In the genomic region with DNA sequence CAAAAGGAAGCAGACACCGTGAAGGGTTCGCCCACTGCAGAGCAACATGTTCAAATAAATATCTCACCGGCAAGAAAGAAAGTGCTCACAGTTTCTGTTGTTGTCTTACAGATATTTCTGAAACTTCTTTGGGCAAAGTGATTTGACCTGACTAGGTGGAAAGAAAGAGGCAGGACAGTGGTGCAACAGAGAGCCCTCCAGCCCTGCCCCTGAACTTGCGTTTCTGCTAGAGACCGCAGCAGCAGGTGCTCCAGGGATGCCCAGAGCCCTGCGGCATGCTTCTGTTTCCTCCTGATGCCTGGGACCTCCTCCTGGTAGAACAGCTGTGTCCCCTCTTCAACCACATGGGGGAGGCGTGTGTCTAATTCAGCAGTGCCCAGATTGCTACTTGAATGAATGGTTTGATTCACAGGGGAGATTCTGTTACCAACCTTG, we compare ENCODE assay signal across 10 cellular contexts.
DNase-seq lines count a peak whose midpoint lies in the region; ATAC-seq and TF ChIP-seq lines count a peak whose summit lies in the region.
"Had no signal": no experiment of that assay in that cellular context is flagged by ENCODE, and none has a peak within 500 bp of the region (broad histone marks: within the 10 kb centered on the region; RNA-seq: fewer than 3 reads in every experiment).

No MANE protein-coding gene starts in this region.

- H3K27me3 Mint-ChIP-seq in stimulated activated naive CD8-positive, alpha-beta T cell treated with anti-CD3 and anti-CD28 coated beads, Interleukin-15, amount 100 ng/mL, for 72 hours = no peaks in the 10 kb centered on the region

- no peak for ATAC-seq in SK-N-SH treated with all-trans-retinoic acid at 6 μM for 48 hours
- ATAC-seq in gastroesophageal sphincter = no peak
- peak; percentile 84 for ATAC-seq in stimulated activated naive CD8-positive, alpha-beta T cell treated with anti-CD3 and anti-CD28 coated beads, Interleukin-15, amount 100 ng/mL, for 72 hours

- WGBS in SK-N-SH (ENCODE audit: low lambda C conversion rate) = 17% methylated on average over 5 of the region's 7 CpGs
- WGBS in gastroesophageal sphincter (ENCODE audit: low coverage in 1 of 2), 2 donors = 40 to 80% methylated on average over 1 to 2 of the region's 7 CpGs
- 66 to 72% methylated on average over 7 of the region's 7 CpGs for WGBS in lower leg skin, 2 donors

- H3K4me3 Mint-ChIP-seq in stimulated activated naive CD8-positive, alpha-beta T cell treated with anti-CD3 and anti-CD28 coated beads, Interleukin-15, amount 100 ng/mL, for 72 hours = no peak overlapping the region
- H3K4me3 Mint-ChIP-seq: CD8-positive, alpha-beta memory T cell had no signal

- peak overlapping the region; percentile 31 to 75 for H3K27ac Mint-ChIP-seq in stimulated activated naive CD8-positive, alpha-beta T cell treated with anti-CD3 and anti-CD28 coated beads, Interleukin-15, amount 100 ng/mL, for 72 hours

- no peak for TF ChIP-seq POLR2A in gastroesophageal sphincter (IDR thresholded peaks at IDR 0.05)
- no peak for TF ChIP-seq POLR2A in lower leg skin (IDR thresholded peaks at IDR 0.05)

- intact Hi-C loops in lower leg skin (cut with DNase I; ENCODE audit: low total_unique reads) = no loop called here

- H3K9me2 ChIP-seq in SK-N-SH = no peaks in the 10 kb centered on the region

- no peak overlapping the region for H2AFZ ChIP-seq in SK-N-SH (ENCODE audit: low read depth)

- no peaks in the 10 kb centered on the region for H4K20me1 ChIP-seq in SK-N-SH (ENCODE audit: insufficient read depth)

- CTCF ChIA-PET in SK-N-SH (lab: Yijun Ruan, JAX) = interaction anchor here (0.6 to 3.1 kb wide), 6 partner anchors 14 to 521 kb away, joined by 3 to 16 read pairs (median 3); no protein-coding TSS in a partner anchor

- no peak overlapping the region for H3K9ac ChIP-seq in SK-N-SH

- no peak for TF ChIP-seq CTCF in SK-N-SH (IDR thresholded peaks at IDR 0.05)
- TF ChIP-seq CTCF in LNCaP clone FGC (IDR thresholded peaks at IDR 0.05; ENCODE audit: control insufficient read depth, extremely low read depth, insufficient read depth) = peak; percentile 54
- peak in 3 of 4 experiments; percentile 37 to 61 (median 54) for TF ChIP-seq CTCF in gastroesophageal sphincter (IDR thresholded peaks at IDR 0.05)
- TF ChIP-seq CTCF in lower leg skin (IDR thresholded peaks at IDR 0.05) = no peak

- H3K27me3 ChIP-seq in SK-N-SH (ENCODE audit: insufficient read depth) (no peaks in the 10 kb centered on the region), gastroesophageal sphincter (no peaks in the 10 kb centered on the region)

- H3K4me3 ChIP-seq in SK-N-SH (ENCODE audit: low read depth in 2 of 2, low read length in 1 of 2) (no peak overlapping the region), LNCaP clone FGC (ENCODE audit: low read depth, low read length) (no peak overlapping the region), gastroesophageal sphincter (no peak overlapping the region), lower leg skin (ENCODE audit: low read depth, poor library complexity, severe bottlenecking) (no peak overlapping the region)
- H3K4me3 ChIP-seq: skin epidermis had no signal

- no peaks in the 10 kb centered on the region for H3F3A ChIP-seq in SK-N-SH (replicated peaks; ENCODE audit: insufficient read depth)

- DNase-seq in SK-N-SH (peak; percentile 72), LNCaP clone FGC (ENCODE audit: low read depth) (no peak), lower leg skin (ENCODE audit: low spot score in 2 of 2) (no peak), T-helper 9 cell (no peak)
- DNase-seq in activated CD4-positive, alpha-beta T cell treated with anti-CD3 and anti-CD28 coated beads, Interleukin-2, amount 50 U/mL, for 4 hours = peak; percentile 22 to 24
- peak; percentile 27 to 39 for DNase-seq in stimulated activated naive CD8-positive, alpha-beta T cell treated with anti-CD3 and anti-CD28 coated beads, Interleukin-15, amount 100 ng/mL, for 72 hours

- no peak overlapping the region for H3K4me2 ChIP-seq in SK-N-SH

- H3K4me1 Mint-ChIP-seq in stimulated activated naive CD8-positive, alpha-beta T cell treated with anti-CD3 and anti-CD28 coated beads, Interleukin-15, amount 100 ng/mL, for 72 hours = peaks cover 25% of the 10 kb centered on the region

- H3K9me3 Mint-ChIP-seq in stimulated activated naive CD8-positive, alpha-beta T cell treated with anti-CD3 and anti-CD28 coated beads, Interleukin-15, amount 100 ng/mL, for 72 hours = no peaks in the 10 kb centered on the region

- no peaks in the 10 kb centered on the region for H3K79me2 ChIP-seq in SK-N-SH (ENCODE audit: insufficient read depth)

- TF ChIP-seq EP300 in SK-N-SH (IDR thresholded peaks at IDR 0.05; ENCODE audit: borderline replicate concordance in 1 of 2, low read depth in 1 of 2, low read length in 1 of 2) = no peak
- TF ChIP-seq EP300 in gastroesophageal sphincter (IDR thresholded peaks at IDR 0.05) = no peak

- H3K36me3 ChIP-seq in SK-N-SH (replicated peaks in 1 of 2; ENCODE audit: control insufficient read depth in 1 of 2, insufficient read depth in 2 of 2, low read length in 1 of 2) (no peaks in the 10 kb centered on the region), gastroesophageal sphincter (peaks cover 0 to 11% of the 10 kb centered on the region in 2 donors)

- H3K9me3 ChIP-seq in SK-N-SH = no peaks in the 10 kb centered on the region
- no peaks in the 10 kb centered on the region for H3K9me3 ChIP-seq in gastroesophageal sphincter

- no peak overlapping the region for H3K27ac ChIP-seq in SK-N-SH (ENCODE audit: low read depth in 2 of 2, low read length in 1 of 2)
- H3K27ac ChIP-seq in gastroesophageal sphincter = peak overlapping the region in 3 of 4 donors; percentile 80 to 88 (median 82)
- H3K27ac ChIP-seq: skin epidermis had no signal

- H3K4me1 ChIP-seq in SK-N-SH (ENCODE audit: control insufficient read depth in 1 of 2, insufficient read depth in 2 of 2, low read depth in 1 of 2, low read length in 1 of 2) (no peaks in the 10 kb centered on the region; a peak in 1 of 4 replicates), gastroesophageal sphincter (peaks cover 15 to 89% (median 21%) of the 10 kb centered on the region in 3 donors)

- POLR2A ChIA-PET in SK-N-SH (lab: Yijun Ruan, JAX) = no interaction called here

- TF ChIP-seq RAD21 in SK-N-SH (IDR thresholded peaks at IDR 0.05; ENCODE audit: low read length) = peak; percentile 71

TF ChIP-seq in SK-N-SH, 30 proteins besides CTCF, POLR2A, EP300 and RAD21:
- TF ChIP-seq, protein P1, sequence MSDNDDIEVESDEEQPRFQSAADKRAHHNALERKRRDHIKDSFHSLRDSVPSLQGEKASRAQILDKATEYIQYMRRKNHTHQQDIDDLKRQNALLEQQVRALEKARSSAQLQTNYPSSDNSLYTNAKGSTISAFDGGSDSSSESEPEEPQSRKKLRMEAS (IDR thresholded peaks at IDR 0.05; ENCODE audit: low read depth) = no peak
- TF ChIP-seq YY1 (IDR thresholded peaks at IDR 0.05; ENCODE audit: low read depth) (no peak), MEF2A (IDR thresholded peaks at IDR 0.05; ENCODE audit: borderline replicate concordance, low read depth) (no peak), SMC3 (IDR thresholded peaks at IDR 0.05; ENCODE audit: low read depth, low read length) (peak; percentile 45; the same call in 1 of the 2 replicates), POLR2AphosphoS5 (IDR thresholded peaks at IDR 0.05; ENCODE audit: low read depth, low read length) (no peak)

TF ChIP-seq in SK-N-SH treated with all-trans-retinoic acid at 6 μM for 48 hours, 23 proteins besides CTCF, POLR2A, EP300 and RAD21:
- TF ChIP-seq, protein P2, sequence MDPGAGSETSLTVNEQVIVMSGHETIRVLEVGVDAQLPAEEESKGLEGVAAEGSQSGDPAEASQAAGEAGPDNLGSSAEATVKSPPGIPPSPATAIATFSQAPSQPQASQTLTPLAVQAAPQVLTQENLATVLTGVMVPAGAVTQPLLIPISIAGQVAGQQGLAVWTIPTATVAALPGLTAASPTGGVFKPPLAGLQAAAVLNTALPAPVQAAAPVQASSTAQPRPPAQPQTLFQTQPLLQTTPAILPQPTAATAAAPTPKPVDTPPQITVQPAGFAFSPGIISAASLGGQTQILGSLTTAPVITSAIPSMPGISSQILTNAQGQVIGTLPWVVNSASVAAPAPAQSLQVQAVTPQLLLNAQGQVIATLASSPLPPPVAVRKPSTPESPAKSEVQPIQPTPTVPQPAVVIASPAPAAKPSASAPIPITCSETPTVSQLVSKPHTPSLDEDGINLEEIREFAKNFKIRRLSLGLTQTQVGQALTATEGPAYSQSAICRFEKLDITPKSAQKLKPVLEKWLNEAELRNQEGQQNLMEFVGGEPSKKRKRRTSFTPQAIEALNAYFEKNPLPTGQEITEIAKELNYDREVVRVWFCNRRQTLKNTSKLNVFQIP (CRISPR knock-in tag; IDR thresholded peaks at IDR 0.05; ENCODE audit: borderline replicate concordance, low read depth) = no peak
- TF ChIP-seq ZNF8 (CRISPR knock-in tag; IDR thresholded peaks at IDR 0.05) (no peak), ZNF70 (CRISPR knock-in tag; IDR thresholded peaks at IDR 0.05) (no peak), TOX (CRISPR knock-in tag; IDR thresholded peaks at IDR 0.05; ENCODE audit: borderline replicate concordance) (no peak), ISL1 (CRISPR knock-in tag; IDR thresholded peaks at IDR 0.05) (no peak), ZNF565 (CRISPR knock-in tag; conservative IDR thresholded peaks at IDR 0.05; ENCODE audit: low read depth) (no peak)
- TF ChIP-seq, protein P3, sequence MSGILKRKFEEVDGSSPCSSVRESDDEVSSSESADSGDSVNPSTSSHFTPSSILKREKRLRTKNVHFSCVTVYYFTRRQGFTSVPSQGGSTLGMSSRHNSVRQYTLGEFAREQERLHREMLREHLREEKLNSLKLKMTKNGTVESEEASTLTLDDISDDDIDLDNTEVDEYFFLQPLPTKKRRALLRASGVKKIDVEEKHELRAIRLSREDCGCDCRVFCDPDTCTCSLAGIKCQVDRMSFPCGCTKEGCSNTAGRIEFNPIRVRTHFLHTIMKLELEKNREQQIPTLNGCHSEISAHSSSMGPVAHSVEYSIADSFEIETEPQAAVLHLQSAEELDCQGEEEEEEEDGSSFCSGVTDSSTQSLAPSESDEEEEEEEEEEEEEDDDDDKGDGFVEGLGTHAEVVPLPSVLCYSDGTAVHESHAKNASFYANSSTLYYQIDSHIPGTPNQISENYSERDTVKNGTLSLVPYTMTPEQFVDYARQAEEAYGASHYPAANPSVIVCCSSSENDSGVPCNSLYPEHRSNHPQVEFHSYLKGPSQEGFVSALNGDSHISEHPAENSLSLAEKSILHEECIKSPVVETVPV (CRISPR knock-in tag; IDR thresholded peaks at IDR 0.05) = no peak
- TF ChIP-seq, protein P4, sequence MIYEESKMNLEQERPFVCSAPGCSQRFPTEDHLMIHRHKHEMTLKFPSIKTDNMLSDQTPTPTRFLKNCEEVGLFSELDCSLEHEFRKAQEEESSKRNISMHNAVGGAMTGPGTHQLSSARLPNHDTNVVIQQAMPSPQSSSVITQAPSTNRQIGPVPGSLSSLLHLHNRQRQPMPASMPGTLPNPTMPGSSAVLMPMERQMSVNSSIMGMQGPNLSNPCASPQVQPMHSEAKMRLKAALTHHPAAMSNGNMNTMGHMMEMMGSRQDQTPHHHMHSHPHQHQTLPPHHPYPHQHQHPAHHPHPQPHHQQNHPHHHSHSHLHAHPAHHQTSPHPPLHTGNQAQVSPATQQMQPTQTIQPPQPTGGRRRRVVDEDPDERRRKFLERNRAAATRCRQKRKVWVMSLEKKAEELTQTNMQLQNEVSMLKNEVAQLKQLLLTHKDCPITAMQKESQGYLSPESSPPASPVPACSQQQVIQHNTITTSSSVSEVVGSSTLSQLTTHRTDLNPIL (CRISPR knock-in tag; IDR thresholded peaks at IDR 0.05; ENCODE audit: low read depth) = no peak

Comparison
In these comparisons a context has a peak if more than half of its experiments do, and no peak if none do; other contexts are left out.
1. DNase-seq: peak in SK-N-SH (single experiment), activated CD4-positive, alpha-beta T cell treated with anti-CD3 and anti-CD28 coated beads, Interleukin-2, amount 50 U/mL, for 4 hours (2 of 2) and stimulated activated naive CD8-positive, alpha-beta T cell treated with anti-CD3 and anti-CD28 coated beads, Interleukin-15, amount 100 ng/mL, for 72 hours (2 of 2); none in LNCaP clone FGC (single experiment), lower leg skin (0 of 2) and T-helper 9 cell (single experiment).
2. H3K27ac ChIP-seq: peak in gastroesophageal sphincter (3 of 4); none in SK-N-SH (0 of 2).
3. CTCF ChIP-seq: peak in LNCaP clone FGC (single experiment) and gastroesophageal sphincter (3 of 4); none in SK-N-SH (single experiment) and lower leg skin (0 of 3).